Comparison of ENCODE assay signal across 1 cellular context in the genomic region with DNA sequence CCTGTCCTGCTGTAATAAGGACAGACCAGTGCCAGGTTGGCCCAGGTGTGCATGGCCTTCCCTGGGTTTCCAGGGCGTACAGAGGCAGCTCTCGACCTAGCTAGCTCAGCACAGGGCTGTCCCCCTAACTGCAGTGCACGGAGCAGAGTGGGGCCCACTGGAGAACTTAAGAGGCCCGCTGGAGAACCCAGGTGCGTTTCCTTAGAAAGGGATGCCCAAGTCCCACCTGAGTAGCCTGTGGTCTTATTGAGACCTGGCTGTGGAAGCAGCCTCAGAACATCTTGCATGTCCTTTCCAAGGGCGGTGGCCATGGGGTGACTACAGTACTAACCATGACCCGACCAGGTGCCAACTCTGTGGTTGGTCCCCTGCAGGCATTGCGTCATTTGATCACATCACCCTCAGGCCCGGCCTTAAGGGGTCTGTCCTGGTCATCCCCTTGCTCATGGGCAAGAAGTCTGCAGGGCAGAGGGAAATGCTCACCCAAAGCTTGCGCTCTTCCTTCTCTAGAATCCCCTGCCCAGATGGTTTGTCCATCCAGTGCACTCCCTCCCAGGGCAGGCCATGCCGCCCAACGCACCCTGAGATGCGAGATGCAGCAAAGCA.
TF ChIP-seq lines count a peak whose summit lies in the region.

No MANE protein-coding gene starts in this region.

TF ChIP-seq in GM12891, 5 proteins besides CTCF, POLR2A, EP300 and RAD21 (continued from another document):
- TF ChIP-seq TAF1 (IDR thresholded peaks at IDR 0.05; ENCODE audit: low read depth, low read length), result no peak
- no peak for TF ChIP-seq SPI1 (IDR thresholded peaks at IDR 0.05; ENCODE audit: low read depth, low read length)
- TF ChIP-seq PAX5 (IDR thresholded peaks at IDR 0.05; ENCODE audit: insufficient read depth, low read length, severe bottlenecking), result no peak
- TF ChIP-seq POLR2AphosphoS5 (IDR thresholded peaks at IDR 0.05; ENCODE audit: low read depth, low read length), result no peak
